In the genomic region with DNA sequence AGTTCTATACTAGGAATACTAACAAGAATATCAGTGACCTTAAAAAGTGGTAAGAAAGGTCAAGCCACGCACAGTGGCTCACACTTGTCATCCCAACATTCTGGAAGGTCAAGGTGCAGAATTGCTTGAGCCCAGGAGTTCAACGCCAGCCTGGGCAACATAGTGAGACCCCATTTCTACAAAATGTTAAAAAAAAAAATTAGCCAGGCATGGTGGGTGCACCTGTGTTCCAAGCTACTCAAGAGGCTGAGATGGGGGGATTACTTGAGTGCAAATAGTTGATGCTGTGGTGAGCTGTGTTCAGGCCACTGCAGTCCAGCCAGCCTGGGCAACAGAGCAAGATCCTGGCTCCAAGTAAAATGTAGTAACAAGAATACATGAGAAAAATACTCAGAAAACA, we compare ENCODE assay signal across 29 cellular contexts.
"Had no signal": no experiment of that assay in that cellular context is flagged by ENCODE, and none has a peak within 500 bp of the region (broad histone marks: within the 10 kb centered on the region; RNA-seq: fewer than 3 reads in every experiment).

No MANE protein-coding gene starts in this region.

- DNase-seq: colonic mucosa; cortex of kidney; dermis blood vessel endothelial cell; effector CD4-positive, alpha-beta T cell; effector CD8-positive, alpha-beta T cell; effector memory CD4-positive, alpha-beta T cell; effector memory CD8-positive, alpha-beta T cell; endodermal cell; erythroblast; esophagus squamous epithelium; foreskin fibroblast; foreskin keratinocyte; foreskin melanocyte; gastrocnemius medialis; glutamatergic neuron; head of caudate nucleus; heart left ventricle; heart right ventricle had no signal

- H3K27ac ChIP-seq: colonic mucosa, coronary artery, epithelial cell of prostate, esophagus muscularis mucosa, esophagus squamous epithelium, foreskin keratinocyte, gastrocnemius medialis, gastroesophageal sphincter, heart left ventricle, heart right ventricle, hepatocyte had no signal

- H2AFZ ChIP-seq: hepatocyte had no signal

- H3K27me3 ChIP-seq: colonic mucosa, esophagus muscularis mucosa, foreskin keratinocyte, gastrocnemius medialis, gastroesophageal sphincter, heart left ventricle, heart right ventricle, hepatocyte had no signal

- H3K36me3 ChIP-seq: colonic mucosa, esophagus muscularis mucosa, esophagus squamous epithelium, gastrocnemius medialis, gastroesophageal sphincter, heart left ventricle, heart right ventricle had no signal

- H3K27me3 Mint-ChIP-seq: dendritic cell treated with granulocyte-macrophage colony-stimulating factor and Interleukin-4, amounts not matched to agents 40 ng/mL and 50 ng/mL, for 4 days; effector memory CD8-positive, alpha-beta T cell had no signal

- H3K79me2 ChIP-seq: hepatocyte had no signal

- H3K9me3 ChIP-seq: colonic mucosa, esophagus muscularis mucosa, esophagus squamous epithelium, gastrocnemius medialis, gastroesophageal sphincter, heart right ventricle had no signal

- H3K4me1 ChIP-seq: colonic mucosa, esophagus squamous epithelium, foreskin keratinocyte, gastrocnemius medialis, gastroesophageal sphincter had no signal

- FAIRE-seq: colon, endometrium, endothelial cell of umbilical vein, frontal cortex had no signal

- H3K9me3 Mint-ChIP-seq: dendritic cell treated with granulocyte-macrophage colony-stimulating factor and Interleukin-4, amounts not matched to agents 40 ng/mL and 50 ng/mL, for 4 days; endodermal cell had no signal

- H3K27ac Mint-ChIP-seq: dendritic cell treated with granulocyte-macrophage colony-stimulating factor and Interleukin-4, amounts not matched to agents 40 ng/mL and 50 ng/mL, for 4 days; effector memory CD8-positive, alpha-beta T cell; endodermal cell had no signal

- H3K4me2 ChIP-seq: hepatocyte had no signal

- ATAC-seq: effector memory CD8-positive, alpha-beta T cell; esophagus mucosa; foreskin keratinocyte; gastrocnemius medialis; gastroesophageal sphincter; heart left ventricle; heart right ventricle had no signal

- H3K4me3 ChIP-seq: colonic mucosa, coronary artery, esophagus muscularis mucosa, esophagus squamous epithelium, gastrocnemius medialis, gastroesophageal sphincter, heart left ventricle, heart right ventricle, hepatocyte had no signal

- H3K4me3 Mint-ChIP-seq: dendritic cell treated with granulocyte-macrophage colony-stimulating factor and Interleukin-4, amounts not matched to agents 40 ng/mL and 50 ng/mL, for 4 days; effector memory CD8-positive, alpha-beta T cell; endodermal cell had no signal
